Comparison of ENCODE assay signal across 8 cellular contexts in the genomic region with DNA sequence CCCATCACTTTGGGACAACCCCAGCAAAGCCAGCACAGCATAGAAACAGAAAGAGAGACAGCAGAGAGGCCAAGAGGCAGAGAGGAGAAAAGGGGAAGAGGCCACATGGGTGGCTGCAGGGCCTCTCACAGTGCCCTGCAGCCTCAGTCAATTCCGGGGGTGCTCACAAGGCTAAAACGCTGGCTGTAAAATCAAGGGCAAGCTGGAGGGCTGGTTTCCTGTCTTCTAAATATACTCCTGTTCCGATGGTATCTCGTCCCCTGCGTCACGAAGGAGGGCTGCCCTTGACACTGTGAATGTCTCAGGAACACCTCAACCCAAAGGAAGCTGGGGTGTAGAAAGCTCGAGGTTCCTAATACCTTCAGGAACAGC.
DNase-seq lines count a peak whose midpoint lies in the region; ATAC-seq and TF ChIP-seq lines count a peak whose summit lies in the region.

No MANE protein-coding gene starts in this region.

- ATAC-seq in GM18873 (IDR thresholded peaks at IDR 0.05; ENCODE audit: low FRiP score, unreplicated experiment) = peak; percentile 42
- ATAC-seq in HG02943 (IDR thresholded peaks at IDR 0.05; ENCODE audit: low read depth, unreplicated experiment) = peak; percentile 59

- H3K9me3 Mint-ChIP-seq in activated naive CD4-positive, alpha-beta T cell treated with anti-CD3 and anti-CD28 coated beads, Interleukin-2, amount 50 U/mL, for 24 hours = no peaks in the 10 kb centered on the region

- H3K4me3 ChIP-seq in vagina = no peak overlapping the region
- no peak overlapping the region for H3K4me3 ChIP-seq in sigmoid colon
- H3K4me3 ChIP-seq in esophagus muscularis mucosa = no peak overlapping the region

- TF ChIP-seq POLR2A in vagina (IDR thresholded peaks at IDR 0.05) = no peak
- no peak for TF ChIP-seq POLR2A in sigmoid colon (IDR thresholded peaks at IDR 0.05)
- TF ChIP-seq POLR2A in esophagus muscularis mucosa (IDR thresholded peaks at IDR 0.05; ENCODE audit: low read depth) = no peak

- H3K4me1 ChIP-seq in vagina = no peaks in the 10 kb centered on the region
- no peaks in the 10 kb centered on the region for H3K4me1 ChIP-seq in sigmoid colon
- peaks cover 0 to 11% (median 6%) of the 10 kb centered on the region in 4 donors for H3K4me1 ChIP-seq in esophagus muscularis mucosa

- no peaks in the 10 kb centered on the region for H3K36me3 ChIP-seq in vagina
- H3K36me3 ChIP-seq in sigmoid colon = no peaks in the 10 kb centered on the region
- H3K36me3 ChIP-seq in esophagus muscularis mucosa = no peaks in the 10 kb centered on the region

- DNase-seq in SIG-M5 treated with dmso at 0.1 percent for 504 hours (lab: John Stamatoyannopoulos, UW; ENCODE audit: unreplicated experiment) (peak; percentile 96), vagina (ENCODE audit: extremely low spot score in 2 of 2) (no peak), sigmoid colon (no peak), esophagus muscularis mucosa (ENCODE audit: extremely low spot score) (no peak)
- peak; percentile 52 to 53 (median 52) for DNase-seq in stimulated activated CD4-positive, alpha-beta T cell treated with anti-CD3 and anti-CD28 coated beads, Interleukin-12 subunit alpha, Interleukin-12 subunit beta, amount 100 ng/mL, for 48 hours (ENCODE audit: low read depth in 2 of 3, low spot score in 1 of 3)

- TF ChIP-seq EP300 in sigmoid colon (IDR thresholded peaks at IDR 0.05) (no peak), esophagus muscularis mucosa (IDR thresholded peaks at IDR 0.05) (no peak)

- H3K27ac Mint-ChIP-seq in activated naive CD4-positive, alpha-beta T cell treated with anti-CD3 and anti-CD28 coated beads, Interleukin-2, amount 50 U/mL, for 24 hours = peak overlapping the region; percentile 63

- peak overlapping the region; percentile 19 for H3K4me3 Mint-ChIP-seq in activated naive CD4-positive, alpha-beta T cell treated with anti-CD3 and anti-CD28 coated beads, Interleukin-2, amount 50 U/mL, for 24 hours

- intact Hi-C loops in vagina (cut with DNase I) = no loop called here
- intact Hi-C loops in sigmoid colon (cut with DNase I) = no loop called here
- intact Hi-C loops in esophagus muscularis mucosa (cut with DNase I) = no loop called here

- WGBS in sigmoid colon, 2 donors = 36 to 62% methylated on average over 7 of the region's 7 CpGs
- WGBS in esophagus muscularis mucosa = 70% methylated on average over 7 of the region's 7 CpGs

- peaks cover 8% of the 10 kb centered on the region for H3K36me3 Mint-ChIP-seq in activated naive CD4-positive, alpha-beta T cell treated with anti-CD3 and anti-CD28 coated beads, Interleukin-2, amount 50 U/mL, for 24 hours

- no peaks in the 10 kb centered on the region for H3K27me3 ChIP-seq in vagina
- no peaks in the 10 kb centered on the region for H3K27me3 ChIP-seq in sigmoid colon
- no peaks in the 10 kb centered on the region for H3K27me3 ChIP-seq in esophagus muscularis mucosa

- H3K27ac ChIP-seq in vagina (no peak overlapping the region), sigmoid colon (no peak overlapping the region), esophagus muscularis mucosa (replicated peaks in 1 of 4) (no peak overlapping the region)

- no peaks in the 10 kb centered on the region for H3K27me3 Mint-ChIP-seq in activated naive CD4-positive, alpha-beta T cell treated with anti-CD3 and anti-CD28 coated beads, Interleukin-2, amount 50 U/mL, for 24 hours

- H3K9me3 ChIP-seq in vagina (no peaks in the 10 kb centered on the region), sigmoid colon (no peaks in the 10 kb centered on the region), esophagus muscularis mucosa (peaks cover 0 to 9% (median 0%) of the 10 kb centered on the region in 4 donors)

- H3K4me1 Mint-ChIP-seq in activated naive CD4-positive, alpha-beta T cell treated with anti-CD3 and anti-CD28 coated beads, Interleukin-2, amount 50 U/mL, for 24 hours = peaks cover 34% of the 10 kb centered on the region

- TF ChIP-seq CTCF in vagina (IDR thresholded peaks at IDR 0.05) (no peak), sigmoid colon (IDR thresholded peaks at IDR 0.05) (no peak), esophagus muscularis mucosa (IDR thresholded peaks at IDR 0.05) (no peak)

Comparison
In these comparisons a context has a peak if more than half of its experiments do, and no peak if none do; other contexts are left out.
1. DNase-seq: peak in SIG-M5 treated with dmso at 0.1 percent for 504 hours (single experiment) and stimulated activated CD4-positive, alpha-beta T cell treated with anti-CD3 and anti-CD28 coated beads, Interleukin-12 subunit alpha, Interleukin-12 subunit beta, amount 100 ng/mL, for 48 hours (3 of 3); none in vagina (0 of 2), sigmoid colon (single experiment) and esophagus muscularis mucosa (single experiment).